Comparison of ENCODE assay signal across 9 cellular contexts in genomic region chr11:86244063-86244521, GRCh38. TPM values are rescaled to one million over a fixed set of nuclear protein-coding genes. Genes with fewer than 3 reads are reported as not detected.
DNase-seq lines count a peak whose midpoint lies in the region; ATAC-seq and TF ChIP-seq lines count a peak whose summit lies in the region.
"Had no signal": no experiment of that assay in that cellular context is flagged by ENCODE, and none has a peak within 500 bp of the region (broad histone marks: within the 10 kb centered on the region; RNA-seq: fewer than 3 reads in every experiment).

No MANE protein-coding gene starts in this region.

- TF ChIP-seq CTCF in BJ (IDR thresholded peaks at IDR 0.05; ENCODE audit: insufficient read depth, low read depth, low read length) (no peak), Peyer's patch (IDR thresholded peaks at IDR 0.05) (no peak), left ventricle myocardium inferior (IDR thresholded peaks at IDR 0.05; ENCODE audit: borderline replicate concordance) (no peak), psoas muscle (IDR thresholded peaks at IDR 0.05) (no peak)

- no peaks in the 10 kb centered on the region for H3K36me3 ChIP-seq in BJ (ENCODE audit: control insufficient read depth, insufficient read depth, low read length)
- H3K36me3 ChIP-seq in Peyer's patch = no peaks in the 10 kb centered on the region
- no peaks in the 10 kb centered on the region for H3K36me3 ChIP-seq in left ventricle myocardium inferior
- H3K36me3 ChIP-seq in psoas muscle (ENCODE audit: insufficient read depth in 1 of 2, low read depth in 1 of 2) = no peaks in the 10 kb centered on the region
- H3K36me3 ChIP-seq in aorta (ENCODE audit: control insufficient read depth in 1 of 2, insufficient read depth in 2 of 2, low read length in 1 of 2) = no peaks in the 10 kb centered on the region

- peak overlapping the region; percentile 97 for H3K4me3 ChIP-seq in BJ (ENCODE audit: low read depth, low read length)
- H3K4me3 ChIP-seq in Peyer's patch = peak overlapping the region; percentile 72 to 91 (median 77)
- H3K4me3 ChIP-seq in left ventricle myocardium inferior = peak overlapping the region; percentile 88
- peak overlapping the region; percentile 86 for H3K4me3 ChIP-seq in psoas muscle
- H3K4me3 ChIP-seq in aorta (ENCODE audit: low read length in 2 of 2) = peak overlapping the region in 1 of 2 donors; percentile 58

- WGBS in psoas muscle, 3 donors = 2% methylated on average over 18 of the region's 18 CpGs
- WGBS in aorta, 2 donors = 2% methylated on average over 18 of the region's 18 CpGs

- H3K4me1 Mint-ChIP-seq in activated naive CD8-positive, alpha-beta T cell treated with anti-CD3 and anti-CD28 coated beads for 36 hours = peaks cover 25% of the 10 kb centered on the region

- ATAC-seq in GM18511 (IDR thresholded peaks at IDR 0.05; ENCODE audit: unreplicated experiment) (peak; percentile 79), HG02981 (IDR thresholded peaks at IDR 0.05; ENCODE audit: unreplicated experiment) (peak; percentile 69), psoas muscle (peak; percentile 85 to 90 (median 86)), aorta (ENCODE audit: low FRiP score) (peak; percentile 93)

- no peak for DNase-seq in BJ (ENCODE audit: low read depth)
- DNase-seq in Peyer's patch = peak; percentile 81 to 94 (median 87)
- peak; percentile 89 for DNase-seq in activated naive CD8-positive, alpha-beta T cell treated with anti-CD3 and anti-CD28 coated beads for 36 hours
- peak; percentile 87 for DNase-seq in left ventricle myocardium inferior
- peak; percentile 86 to 92 for DNase-seq in psoas muscle
- DNase-seq in aorta = peak; percentile 92 to 95

- CTCF ChIA-PET in BJ (lab: Yijun Ruan, JAX) = no interaction called here

- H3K27me3 Mint-ChIP-seq in activated naive CD8-positive, alpha-beta T cell treated with anti-CD3 and anti-CD28 coated beads for 36 hours = peaks cover 7% of the 10 kb centered on the region
- H3K27me3 Mint-ChIP-seq: activated naive CD8-positive, alpha-beta T cell had no signal

- H3K9me3 Mint-ChIP-seq in activated naive CD8-positive, alpha-beta T cell treated with anti-CD3 and anti-CD28 coated beads for 36 hours = no peaks in the 10 kb centered on the region

- H3K4me1 ChIP-seq in Peyer's patch (peaks cover 0 to 17% (median 2%) of the 10 kb centered on the region in 4 donors), left ventricle myocardium inferior (peaks cover 49% of the 10 kb centered on the region), psoas muscle (peaks cover 29% of the 10 kb centered on the region), aorta (ENCODE audit: control insufficient read depth in 1 of 2, insufficient read depth in 2 of 2, low read length in 2 of 2) (peaks cover 3 to 5% of the 10 kb centered on the region in 2 donors)

- H3K4me3 Mint-ChIP-seq in activated naive CD8-positive, alpha-beta T cell treated with anti-CD3 and anti-CD28 coated beads for 36 hours = no peak overlapping the region
- H3K4me3 Mint-ChIP-seq: activated naive CD8-positive, alpha-beta T cell had no signal

- TF ChIP-seq POLR2A in Peyer's patch (IDR thresholded peaks at IDR 0.05) = no peak

- peaks cover 26% of the 10 kb centered on the region for H3K36me3 Mint-ChIP-seq in activated naive CD8-positive, alpha-beta T cell treated with anti-CD3 and anti-CD28 coated beads for 36 hours

- POLR2A ChIA-PET in BJ (lab: Charles Lee) = no interaction called here

- H3K27me3 ChIP-seq in BJ (ENCODE audit: control insufficient read depth, insufficient read depth, low read length) = no peaks in the 10 kb centered on the region; the same call in 1 of the 2 replicates
- no peaks in the 10 kb centered on the region for H3K27me3 ChIP-seq in Peyer's patch
- peaks cover 7% of the 10 kb centered on the region for H3K27me3 ChIP-seq in left ventricle myocardium inferior (ENCODE audit: low read depth)
- H3K27me3 ChIP-seq in psoas muscle (ENCODE audit: insufficient read depth in 3 of 3, low read length in 2 of 3) = no peaks in the 10 kb centered on the region
- H3K27me3 ChIP-seq in aorta (ENCODE audit: control insufficient read depth in 1 of 2, insufficient read depth in 2 of 2, low read length in 1 of 2) = no peaks in the 10 kb centered on the region

- H3K9me3 ChIP-seq in Peyer's patch (no peaks in the 10 kb centered on the region), left ventricle myocardium inferior (replicated peaks) (no peaks in the 10 kb centered on the region), psoas muscle (no peaks in the 10 kb centered on the region), aorta (ENCODE audit: control insufficient read depth, low read length) (no peaks in the 10 kb centered on the region)

- H3K27ac Mint-ChIP-seq in activated naive CD8-positive, alpha-beta T cell treated with anti-CD3 and anti-CD28 coated beads for 36 hours = no peak overlapping the region
- H3K27ac Mint-ChIP-seq: activated naive CD8-positive, alpha-beta T cell had no signal

- intact Hi-C loops in left ventricle myocardium inferior (cut with micrococcal nuclease) = no loop called here
- intact Hi-C loops in psoas muscle (cut with DNase I) = loop anchor here in 1 of 2 donors (5.0 kb wide), 1 partner anchor 58 kb away; the partner anchor contains the start of gene HIKESHI
- intact Hi-C loops in aorta (cut with DNase I) = no loop called here

- peak overlapping the region; percentile 94 to 98 (median 97) for H3K27ac ChIP-seq in Peyer's patch
- peak overlapping the region; percentile 100 for H3K27ac ChIP-seq in left ventricle myocardium inferior (replicated peaks)
- peak overlapping the region; percentile 98 for H3K27ac ChIP-seq in psoas muscle
- peak overlapping the region; percentile 71 to 87 for H3K27ac ChIP-seq in aorta (ENCODE audit: low read depth in 1 of 2, low read length in 2 of 2)

RNA-seq across cellular contexts. Expression of gene EED, which starts 0.5 kb away (rescaled TPM):
- polyA plus RNA-seq in BJ (2011; rRNA removed) (5.7 and 11.3 TPM in 2 replicates), psoas muscle (10 to 100 TPM in 2 of 3 donors, 1 to 10 TPM in 1; 8.1 to 14.6 (median 14.0) TPM), aorta (10 to 100 TPM; 14.5 to 16.0 TPM)
- polyA minus RNA-seq in BJ (2011; rRNA and poly(A)+ RNA removed) = 7.9 and 9.3 TPM in 2 replicates
- total RNA-seq in Peyer's patch (10 to 100 TPM; 15.7 to 26.4 (median 20.7) TPM), left ventricle myocardium inferior (13.1 TPM), psoas muscle (10 to 100 TPM in 3 of 4 donors, 1 to 10 TPM in 1; 9.6 to 11.6 (median 10.7) TPM), aorta (10 to 100 TPM; 22.0 to 26.5 TPM)
- 10 to 100 TPM; 85.3 to 86.7 TPM for total RNA-seq in activated naive CD8-positive, alpha-beta T cell treated with anti-CD3 and anti-CD28 coated beads for 36 hours

RNA-seq across cellular contexts. Expression of gene HIKESHI, which starts 57.9 kb away (rescaled TPM):
- polyA plus RNA-seq in BJ (2011; rRNA removed) = 60.5 and 119 TPM in 2 replicates
- polyA minus RNA-seq in BJ (2011; rRNA and poly(A)+ RNA removed) = 20.7 and 21.4 TPM in 2 replicates
- 10 to 100 TPM in 3 of 4 donors, 1 to 10 TPM in 1; 9.1 to 19.4 (median 15.6) TPM for total RNA-seq in Peyer's patch
- 10 to 100 TPM; 52.9 to 57.0 TPM for total RNA-seq in activated naive CD8-positive, alpha-beta T cell treated with anti-CD3 and anti-CD28 coated beads for 36 hours
- 48.1 TPM for total RNA-seq in left ventricle myocardium inferior
- total RNA-seq in psoas muscle = 10 to 100 TPM; 39.6 to 45.7 (median 41.4) TPM
- polyA plus RNA-seq in psoas muscle = 10 to 100 TPM; 50.8 to 74.9 (median 63.6) TPM
- total RNA-seq in aorta = 10 to 100 TPM; 29.4 to 32.6 TPM
- polyA plus RNA-seq in aorta = 10 to 100 TPM; 47.1 to 53.0 TPM
